In genomic region chrX:153609917-153610833, GRCh38 we compare ENCODE assay signal across 1 cellular context.
A peak's percentile ranks its signal among the peaks of the same experiment; 100 is the strongest.
TF ChIP-seq lines count a peak whose summit lies in the region.

No MANE protein-coding gene starts in this region.

TF ChIP-seq in WTC11, 78 proteins besides CTCF, POLR2A, EP300 and RAD21 (continued from another document):
- no peak; the same call in 1 of the 2 replicates for TF ChIP-seq PRDM15 (CRISPR knock-in tag; IDR thresholded peaks at IDR 0.05)
- no peak for TF ChIP-seq GRHL2 (CRISPR knock-in tag; IDR thresholded peaks at IDR 0.05; ENCODE audit: insufficient replicate concordance, severe bottlenecking)
- TF ChIP-seq GABPB1 (CRISPR knock-in tag; IDR thresholded peaks at IDR 0.05): peak; percentile 37; the same call in 1 of the 2 replicates
- TF ChIP-seq JAZF1 (CRISPR knock-in tag; IDR thresholded peaks at IDR 0.05): no peak
- TF ChIP-seq CDX4 (CRISPR knock-in tag; IDR thresholded peaks at IDR 0.05; ENCODE audit: borderline replicate concordance): no peak
- no peak for TF ChIP-seq JUN (CRISPR knock-in tag; IDR thresholded peaks at IDR 0.05)
- no peak for TF ChIP-seq SOX15 (CRISPR knock-in tag; IDR thresholded peaks at IDR 0.05)
- TF ChIP-seq ZNF671 (CRISPR knock-in tag; IDR thresholded peaks at IDR 0.05): no peak
- TF ChIP-seq MXD4 (CRISPR knock-in tag; IDR thresholded peaks at IDR 0.05; ENCODE audit: borderline replicate concordance): no peak
- TF ChIP-seq ZNF423 (CRISPR knock-in tag; IDR thresholded peaks at IDR 0.05): no peak
